Comparison of ENCODE assay signal across 15 cellular contexts in genomic region chr22:44032126-44032730, GRCh38. TPM values are rescaled to one million over a fixed set of nuclear protein-coding genes. Genes with fewer than 3 reads are reported as not detected.
DNase-seq lines count a peak whose midpoint lies in the region; ATAC-seq and TF ChIP-seq lines count a peak whose summit lies in the region.
"Had no signal": no experiment of that assay in that cellular context is flagged by ENCODE, and none has a peak within 500 bp of the region (broad histone marks: within the 10 kb centered on the region; RNA-seq: fewer than 3 reads in every experiment).

No MANE protein-coding gene starts in this region.

- CTCF ChIA-PET in IMR-90 (lab: Yijun Ruan, JAX): no interaction called here

- H3K56ac ChIP-seq in IMR-90 (ENCODE audit: extremely low read depth, insufficient read depth, low read length): no peak overlapping the region

- H3K23ac ChIP-seq in IMR-90 (ENCODE audit: low read depth, low read length): no peak overlapping the region

- POLR2A ChIA-PET in IMR-90 (lab: Charles Lee; ENCODE audit: unreplicated experiment): no interaction called here

- peak; percentile 22 for DNase-seq in IMR-90
- DNase-seq in left cardiac atrium: no peak
- DNase-seq in osteoblast (ENCODE audit: insufficient read length, low spot score, missing footprints): peak; percentile 92
- no peak for DNase-seq in NCI-H1105 treated with DMSO at 0.1 percent for 48 hours (lab: John Stamatoyannopoulos, UW)
- no peak for DNase-seq in T-helper 2 cell
- no peak for DNase-seq in mucosa of descending colon
- DNase-seq: NCI-H1436 treated with DMSO at 0.1 percent for 48 hours, NCI-H446, pancreas, testis had no signal

- no peak overlapping the region for H3K27ac ChIP-seq in IMR-90 (ENCODE audit: insufficient read depth, low read length)
- no peak overlapping the region for H3K27ac ChIP-seq in osteoblast (ENCODE audit: low read depth, low read length)
- H3K27ac ChIP-seq: epithelial cell of prostate, pancreas, testis had no signal

- dilution Hi-C loops in IMR-90 (cut with HindIII; ENCODE audit: low sequenced_read_pairs, unreplicated experiment): no loop called here

- peak overlapping the region; percentile 26 for H2AK9ac ChIP-seq in IMR-90 (replicated peaks; ENCODE audit: low read depth, low read length, poor library complexity)

- no peak overlapping the region for H3K18ac ChIP-seq in IMR-90 (ENCODE audit: low read depth, low read length)

- H3K36me3 ChIP-seq in IMR-90 (ENCODE audit: control insufficient read depth, insufficient read depth, low read length) (no peaks in the 10 kb centered on the region), osteoblast (ENCODE audit: insufficient read depth, low read length) (no peaks in the 10 kb centered on the region), mucosa of descending colon (ENCODE audit: low read depth) (no peaks in the 10 kb centered on the region)
- H3K36me3 ChIP-seq: pancreas had no signal

- no TSS peak for BruUV-seq in IMR-90 (replicated peaks; lab: Mats Ljungman, UMichigan)

- peak overlapping the region; percentile 15; the same call in 1 of the 2 replicates for H2AK5ac ChIP-seq in IMR-90 (ENCODE audit: low read depth, low read length)

- H2BK20ac ChIP-seq in IMR-90 (ENCODE audit: low read depth, low read length): no peak overlapping the region

- peak overlapping the region in 3 of 5 experiments; percentile 50 to 87 (median 73) for H3K27ac Mint-ChIP-seq in brain
- H3K27ac Mint-ChIP-seq: WTC11 had no signal

- H3K9me3 Mint-ChIP-seq in brain: no peaks in the 10 kb centered on the region
- H3K9me3 Mint-ChIP-seq: activated T-helper 2 cell treated with anti-CD3 and anti-CD28 coated beads, Interferon-gamma antibody, Interleukin-2, Interleukin-4, amounts not matched to agents 10 μg/mL and 5 μg/mL and 100 μg/mL, durations not matched to agents 14 hours and 24 hours and 36 hours; WTC11 had no signal

- no peak overlapping the region for H4K91ac ChIP-seq in IMR-90 (ENCODE audit: insufficient read depth, low read depth, low read length)

- H3K4me3 ChIP-seq in IMR-90 (ENCODE audit: insufficient read depth, low read depth, low read length) (no peak overlapping the region), osteoblast (ENCODE audit: insufficient read depth, low read length) (no peak overlapping the region), mucosa of descending colon (no peak overlapping the region)
- H3K4me3 ChIP-seq: pancreas, testis had no signal

- no peak overlapping the region for H4K5ac ChIP-seq in IMR-90 (ENCODE audit: low read depth, low read length)

- H3K9me3 ChIP-seq in IMR-90 (ENCODE audit: control insufficient read depth, insufficient read depth, low read length) (no peaks in the 10 kb centered on the region), osteoblast (ENCODE audit: low read depth, low read length) (peaks cover 2% of the 10 kb centered on the region), mucosa of descending colon (no peaks in the 10 kb centered on the region)
- H3K9me3 ChIP-seq: pancreas, testis had no signal

- ATAC-seq in IMR-90 (ENCODE audit: low read depth) (no peak), left cardiac atrium (peak; percentile 12 to 31), GM21737 (IDR thresholded peaks at IDR 0.05; ENCODE audit: unreplicated experiment) (no peak), mucosa of descending colon (no peak)
- ATAC-seq: WTC11 had no signal

- intact Hi-C loops in IMR-90 (cut with micrococcal nuclease): no loop called here
- intact Hi-C loops in left cardiac atrium (cut with DNase I): no loop called here
- intact Hi-C loops in mucosa of descending colon (cut with DNase I, micrococcal nuclease): no loop called here

- H3K4me1 Mint-ChIP-seq in brain: peaks cover 29% of the 10 kb centered on the region

- peaks cover 62% of the 10 kb centered on the region for H3K79me2 ChIP-seq in osteoblast (ENCODE audit: insufficient read depth, low read length)

- peaks cover 8 to 57% of the 10 kb centered on the region in 2 experiments; a peak in 3 of 4 replicates for H3K79me1 ChIP-seq in IMR-90 (ENCODE audit: low read depth in 1 of 2, low read length in 2 of 2)

- H3K27me3 Mint-ChIP-seq in brain: no peaks in the 10 kb centered on the region

- H3K9ac ChIP-seq in IMR-90 (ENCODE audit: low read depth, low read length): no peak overlapping the region

- in situ Hi-C loops in IMR-90 (cut with MboI; ENCODE audit: low sequenced_read_pairs): no loop called here

- no peaks in the 10 kb centered on the region for H3K27me3 ChIP-seq in IMR-90 (ENCODE audit: control insufficient read depth, insufficient read depth, low read length)
- H3K27me3 ChIP-seq in osteoblast (ENCODE audit: insufficient read depth, low read length): no peaks in the 10 kb centered on the region
- H3K27me3 ChIP-seq: pancreas, testis had no signal

- TF ChIP-seq POLR2A in IMR-90 (IDR thresholded peaks at IDR 0.05; ENCODE audit: low read depth, low read length): no peak

- no peak overlapping the region for H2BK120ac ChIP-seq in IMR-90 (ENCODE audit: low read depth, low read length)

- TF ChIP-seq CTCF in IMR-90 (conservative IDR thresholded peaks at IDR 0.05; ENCODE audit: low read depth, low read length): no peak
- TF ChIP-seq CTCF in brain (conservative IDR thresholded peaks at IDR 0.05): no peak
- TF ChIP-seq CTCF in osteoblast (IDR thresholded peaks at IDR 0.05; ENCODE audit: extremely low read depth, low read depth, low read length): no peak
- TF ChIP-seq CTCF in mucosa of descending colon (IDR thresholded peaks at IDR 0.05): no peak

- no peak overlapping the region for H2BK15ac ChIP-seq in IMR-90 (ENCODE audit: low read depth, low read length)

- H3K14ac ChIP-seq in IMR-90 (replicated peaks; ENCODE audit: low read depth, low read length): no peak overlapping the region

- peaks cover 2% of the 10 kb centered on the region; the same call in 1 of the 2 replicates for H4K20me1 ChIP-seq in IMR-90 (ENCODE audit: insufficient read depth, low read length)
- peaks cover 8% of the 10 kb centered on the region for H4K20me1 ChIP-seq in osteoblast (ENCODE audit: insufficient read depth, low read length)

- TF ChIP-seq RAD21 in IMR-90 (IDR thresholded peaks at IDR 0.05; ENCODE audit: low read length): no peak

- no peak overlapping the region for H3K4ac ChIP-seq in IMR-90 (ENCODE audit: low read depth, low read length)

- H2AFZ ChIP-seq in IMR-90 (replicated peaks; ENCODE audit: low read length, poor library complexity) (no peak overlapping the region), osteoblast (ENCODE audit: low read length) (no peak overlapping the region)

- no peak overlapping the region for H4K8ac ChIP-seq in IMR-90 (ENCODE audit: low read depth in 2 of 2, low read length in 2 of 2)

- H3K4me1 ChIP-seq in IMR-90 (ENCODE audit: control insufficient read depth, insufficient read depth, low read length) (peaks cover 3% of the 10 kb centered on the region), osteoblast (ENCODE audit: insufficient read depth, low read length) (peaks cover 5% of the 10 kb centered on the region), mucosa of descending colon (ENCODE audit: low read depth) (no peaks in the 10 kb centered on the region)
- H3K4me1 ChIP-seq: pancreas, testis had no signal

- H3K36me3 Mint-ChIP-seq in brain: no peaks in the 10 kb centered on the region
- H3K36me3 Mint-ChIP-seq: WTC11 had no signal

- H3K4me3 Mint-ChIP-seq in brain: peak overlapping the region in 1 of 5 experiments; percentile 19
- H3K4me3 Mint-ChIP-seq: WTC11 had no signal

- WGBS in IMR-90 (ENCODE audit: extremely low coverage in 2 of 2, insufficient read length in 1 of 2), 2 experiments: 78% methylated on average over 7 of the region's 14 CpGs; no CpG with 5 or more reads in 1 of the 2 experiments

- H3K4me2 ChIP-seq in IMR-90 (ENCODE audit: low read depth, low read length): no peak overlapping the region
- H3K4me2 ChIP-seq in osteoblast (ENCODE audit: insufficient read depth, low read length): no peak overlapping the region

- H2BK5ac ChIP-seq in IMR-90 (ENCODE audit: low read depth, low read length, poor library complexity, severe bottlenecking): no peak overlapping the region

- peaks cover 2% of the 10 kb centered on the region for H3K9me1 ChIP-seq in IMR-90 (ENCODE audit: insufficient read depth, low read length)

TF ChIP-seq in IMR-90, 13 proteins besides CTCF, POLR2A, EP300 and RAD21:
- no peak for TF ChIP-seq RFX5 (IDR thresholded peaks at IDR 0.05; ENCODE audit: low read depth, low read length)
- no peak for TF ChIP-seq MXI1 (IDR thresholded peaks at IDR 0.05; ENCODE audit: borderline replicate concordance, low read depth, low read length)
- no peak for TF ChIP-seq RCOR1 (IDR thresholded peaks at IDR 0.05; ENCODE audit: insufficient replicate concordance, low read length)

RNA-seq across cellular contexts. Expression of gene PARVB, which starts 8.1 kb away (rescaled TPM):
- total RNA-seq in IMR-90 (2012; rRNA removed): 38.6 and 44.3 TPM in 2 replicates
- polyA plus RNA-seq in IMR-90 (2012; rRNA removed): 53.9 and 84.7 TPM in 2 replicates
- 60.4 and 63.8 TPM in 2 replicates for polyA plus RNA-seq in IMR-90 (2012; cell fraction: cytosol; rRNA removed)
- polyA plus RNA-seq in IMR-90 (2012; cell fraction: nucleus; rRNA removed; ENCODE audit: low replicate concordance): 22.4 and 22.7 TPM in 2 replicates
- 19.7 TPM for polyA plus RNA-seq in brain (ENCODE audit: insufficient read depth, low read depth, low replicate concordance)
- total RNA-seq in left cardiac atrium: 100 to 1,000 TPM in 1 of 2 donors, 10 to 100 TPM in 1; 95.5 to 113 TPM
- total RNA-seq in osteoblast: 24.5 and 29.3 TPM in 2 replicates
- total RNA-seq in mucosa of descending colon: 10 to 100 TPM in 2 of 3 donors, 1 to 10 TPM in 1; 5.2 to 35.7 (median 14.9) TPM

Comparison
In these comparisons a context has a peak if more than half of its experiments do, and no peak if none do; other contexts are left out.
1. ATAC-seq: peak in left cardiac atrium (2 of 2); none in IMR-90 (single experiment), GM21737 (single experiment) and mucosa of descending colon (single experiment).
2. DNase-seq: peak in IMR-90 (single experiment) and osteoblast (single experiment); none in left cardiac atrium (single experiment), NCI-H1105 treated with DMSO at 0.1 percent for 48 hours (single experiment), T-helper 2 cell (0 of 5) and mucosa of descending colon (0 of 3).